ENCODE assay signal across 2 cellular contexts in genomic region chr1:47876587-47876963, GRCh38.
TF ChIP-seq lines count a peak whose summit lies in the region.

No MANE protein-coding gene starts in this region.

TF ChIP-seq in A549, 52 proteins besides CTCF, POLR2A, EP300 and RAD21 (continued from another document):
- TF ChIP-seq MAX (IDR thresholded peaks at IDR 0.05): no peak
- TF ChIP-seq SMC3 (IDR thresholded peaks at IDR 0.05): no peak
- no peak for TF ChIP-seq TFCP2L1 (CRISPR knock-in tag; IDR thresholded peaks at IDR 0.05)
- no peak for TF ChIP-seq MYC (IDR thresholded peaks at IDR 0.05; ENCODE audit: borderline replicate concordance, low read length)
- no peak for TF ChIP-seq HOXB13 (CRISPR knock-in tag; IDR thresholded peaks at IDR 0.05; ENCODE audit: low read depth)
- no peak for TF ChIP-seq HMGXB4 (CRISPR knock-in tag; IDR thresholded peaks at IDR 0.05; ENCODE audit: borderline replicate concordance)
- TF ChIP-seq POLR2AphosphoS2 (conservative IDR thresholded peaks at IDR 0.05; ENCODE audit: low read length): no peak
- no peak for TF ChIP-seq FOXS1 (CRISPR knock-in tag; IDR thresholded peaks at IDR 0.05)
- TF ChIP-seq RFX5 (IDR thresholded peaks at IDR 0.05): no peak
- TF ChIP-seq CBX8 (IDR thresholded peaks at IDR 0.05): no peak
- no peak for TF ChIP-seq EHMT2 (IDR thresholded peaks at IDR 0.05; ENCODE audit: low read depth)
- TF ChIP-seq EHF (CRISPR knock-in tag; IDR thresholded peaks at IDR 0.05): no peak

TF ChIP-seq in liver, 16 proteins besides CTCF, POLR2A, EP300 and RAD21 (continued from another document):
- TF ChIP-seq ZBTB33 (IDR thresholded peaks at IDR 0.05) (no peak), FOXA1 (IDR thresholded peaks at IDR 0.05) (no peak), FOXA2 (IDR thresholded peaks at IDR 0.05) (no peak), RXRA (IDR thresholded peaks at IDR 0.05) (no peak), SP1 (IDR thresholded peaks at IDR 0.05) (no peak), MAX (IDR thresholded peaks at IDR 0.05) (no peak), EGR1 (IDR thresholded peaks at IDR 0.05; ENCODE audit: low read depth in 2 of 2) (no peak)
TF ChIP-seq in liver: peak in this region for 0.
